1 cellular context compared by ENCODE assay signal in the genomic region with DNA sequence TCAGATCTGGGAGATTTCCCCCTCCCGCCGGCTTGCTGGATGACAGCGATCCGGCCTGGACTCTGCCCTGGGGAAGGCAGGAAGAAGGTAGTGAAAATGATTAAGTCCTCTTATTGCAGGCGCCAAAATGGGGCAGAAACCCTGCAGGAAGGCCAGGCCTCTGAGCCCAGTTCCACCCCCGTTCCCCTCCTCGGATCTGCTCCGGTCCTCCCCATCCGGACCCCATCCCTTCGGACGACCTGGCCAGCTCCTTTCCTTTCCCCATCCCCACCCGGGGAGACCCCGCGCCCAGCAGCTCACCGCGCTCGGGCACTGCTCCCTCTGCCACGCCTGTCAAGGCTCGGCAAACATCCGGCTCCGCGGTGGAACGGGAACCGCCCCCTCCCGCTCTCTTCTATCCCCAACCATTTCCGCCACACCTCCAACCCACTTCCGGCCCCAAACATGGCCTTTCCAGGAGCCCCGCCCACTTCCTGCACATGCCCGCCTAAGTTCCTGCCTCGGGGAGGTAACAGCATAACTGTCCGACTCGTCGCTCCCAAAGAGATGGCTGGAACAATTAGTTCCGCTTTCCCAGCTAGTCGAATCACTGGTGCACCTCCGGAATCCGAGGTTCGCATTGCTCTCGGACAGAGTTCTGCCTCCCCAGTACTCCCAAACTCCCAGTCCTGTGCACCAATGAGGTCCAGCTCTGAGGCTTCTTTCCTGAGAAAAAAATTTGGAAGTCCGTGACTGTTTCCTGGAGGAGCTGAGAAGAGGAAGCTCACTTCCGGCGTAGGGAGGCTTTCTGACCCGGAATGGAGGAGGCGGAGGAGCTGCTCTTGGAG.
TF ChIP-seq lines count a peak whose summit lies in the region.

A gene (minus strand): TSS at position 369 of the 827 bp plus-strand sequence. CDS start 4,512 bp downstream, outside the sequence.
A gene (plus strand): TSS at position 781 of the 827 bp plus-strand sequence. CDS start 17 bp downstream, at position 798.

TF ChIP-seq in K562, 482 proteins besides CTCF, POLR2A, EP300 and RAD21 (continued from another document and continues in another):
- TF ChIP-seq, protein P1, sequence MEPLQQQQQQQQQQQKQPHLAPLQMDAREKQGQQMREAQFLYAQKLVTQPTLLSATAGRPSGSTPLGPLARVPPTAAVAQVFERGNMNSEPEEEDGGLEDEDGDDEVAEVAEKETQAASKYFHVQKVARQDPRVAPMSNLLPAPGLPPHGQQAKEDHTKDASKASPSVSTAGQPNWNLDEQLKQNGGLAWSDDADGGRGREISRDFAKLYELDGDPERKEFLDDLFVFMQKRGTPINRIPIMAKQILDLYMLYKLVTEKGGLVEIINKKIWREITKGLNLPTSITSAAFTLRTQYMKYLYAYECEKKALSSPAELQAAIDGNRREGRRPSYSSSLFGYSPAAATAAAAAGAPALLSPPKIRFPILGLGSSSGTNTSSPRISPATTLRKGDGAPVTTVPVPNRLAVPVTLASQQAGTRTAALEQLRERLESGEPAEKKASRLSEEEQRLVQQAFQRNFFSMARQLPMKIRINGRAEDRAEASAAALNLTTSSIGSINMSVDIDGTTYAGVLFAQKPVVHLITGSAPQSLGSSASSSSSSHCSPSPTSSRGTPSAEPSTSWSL (CRISPR knock-in tag; IDR thresholded peaks at IDR 0.05; ENCODE audit: borderline replicate concordance) = no peak; the same call in 1 of the 2 replicates
- 0 out of 2 replicates have a peak, but pooled peaks have one; percentile 61 for TF ChIP-seq ZNF766 (CRISPR knock-in tag; conservative IDR thresholded peaks at IDR 0.05)
- TF ChIP-seq CHCHD3 (CRISPR knock-in tag; IDR thresholded peaks at IDR 0.05) = no peak
- TF ChIP-seq, protein P2, sequence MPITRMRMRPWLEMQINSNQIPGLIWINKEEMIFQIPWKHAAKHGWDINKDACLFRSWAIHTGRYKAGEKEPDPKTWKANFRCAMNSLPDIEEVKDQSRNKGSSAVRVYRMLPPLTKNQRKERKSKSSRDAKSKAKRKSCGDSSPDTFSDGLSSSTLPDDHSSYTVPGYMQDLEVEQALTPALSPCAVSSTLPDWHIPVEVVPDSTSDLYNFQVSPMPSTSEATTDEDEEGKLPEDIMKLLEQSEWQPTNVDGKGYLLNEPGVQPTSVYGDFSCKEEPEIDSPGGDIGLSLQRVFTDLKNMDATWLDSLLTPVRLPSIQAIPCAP (CRISPR knock-in tag; IDR thresholded peaks at IDR 0.05; ENCODE audit: borderline replicate concordance) = no peak
- no peak for TF ChIP-seq ZNF134 (CRISPR knock-in tag; conservative IDR thresholded peaks at IDR 0.05)
- no peak for TF ChIP-seq THRAP3 (IDR thresholded peaks at IDR 0.05; ENCODE audit: borderline replicate concordance)
- TF ChIP-seq ETS2 (tag; IDR thresholded peaks at IDR 0.05; ENCODE audit: borderline replicate concordance, poor library complexity, severe bottlenecking) = no peak
- TF ChIP-seq XRCC4 (IDR thresholded peaks at IDR 0.05; ENCODE audit: extremely low read depth, insufficient read depth, insufficient read length) = no peak
- no peak for TF ChIP-seq SAFB2 (IDR thresholded peaks at IDR 0.05; ENCODE audit: borderline replicate concordance, low read depth, low read length, severe bottlenecking)
- TF ChIP-seq, protein P3, sequence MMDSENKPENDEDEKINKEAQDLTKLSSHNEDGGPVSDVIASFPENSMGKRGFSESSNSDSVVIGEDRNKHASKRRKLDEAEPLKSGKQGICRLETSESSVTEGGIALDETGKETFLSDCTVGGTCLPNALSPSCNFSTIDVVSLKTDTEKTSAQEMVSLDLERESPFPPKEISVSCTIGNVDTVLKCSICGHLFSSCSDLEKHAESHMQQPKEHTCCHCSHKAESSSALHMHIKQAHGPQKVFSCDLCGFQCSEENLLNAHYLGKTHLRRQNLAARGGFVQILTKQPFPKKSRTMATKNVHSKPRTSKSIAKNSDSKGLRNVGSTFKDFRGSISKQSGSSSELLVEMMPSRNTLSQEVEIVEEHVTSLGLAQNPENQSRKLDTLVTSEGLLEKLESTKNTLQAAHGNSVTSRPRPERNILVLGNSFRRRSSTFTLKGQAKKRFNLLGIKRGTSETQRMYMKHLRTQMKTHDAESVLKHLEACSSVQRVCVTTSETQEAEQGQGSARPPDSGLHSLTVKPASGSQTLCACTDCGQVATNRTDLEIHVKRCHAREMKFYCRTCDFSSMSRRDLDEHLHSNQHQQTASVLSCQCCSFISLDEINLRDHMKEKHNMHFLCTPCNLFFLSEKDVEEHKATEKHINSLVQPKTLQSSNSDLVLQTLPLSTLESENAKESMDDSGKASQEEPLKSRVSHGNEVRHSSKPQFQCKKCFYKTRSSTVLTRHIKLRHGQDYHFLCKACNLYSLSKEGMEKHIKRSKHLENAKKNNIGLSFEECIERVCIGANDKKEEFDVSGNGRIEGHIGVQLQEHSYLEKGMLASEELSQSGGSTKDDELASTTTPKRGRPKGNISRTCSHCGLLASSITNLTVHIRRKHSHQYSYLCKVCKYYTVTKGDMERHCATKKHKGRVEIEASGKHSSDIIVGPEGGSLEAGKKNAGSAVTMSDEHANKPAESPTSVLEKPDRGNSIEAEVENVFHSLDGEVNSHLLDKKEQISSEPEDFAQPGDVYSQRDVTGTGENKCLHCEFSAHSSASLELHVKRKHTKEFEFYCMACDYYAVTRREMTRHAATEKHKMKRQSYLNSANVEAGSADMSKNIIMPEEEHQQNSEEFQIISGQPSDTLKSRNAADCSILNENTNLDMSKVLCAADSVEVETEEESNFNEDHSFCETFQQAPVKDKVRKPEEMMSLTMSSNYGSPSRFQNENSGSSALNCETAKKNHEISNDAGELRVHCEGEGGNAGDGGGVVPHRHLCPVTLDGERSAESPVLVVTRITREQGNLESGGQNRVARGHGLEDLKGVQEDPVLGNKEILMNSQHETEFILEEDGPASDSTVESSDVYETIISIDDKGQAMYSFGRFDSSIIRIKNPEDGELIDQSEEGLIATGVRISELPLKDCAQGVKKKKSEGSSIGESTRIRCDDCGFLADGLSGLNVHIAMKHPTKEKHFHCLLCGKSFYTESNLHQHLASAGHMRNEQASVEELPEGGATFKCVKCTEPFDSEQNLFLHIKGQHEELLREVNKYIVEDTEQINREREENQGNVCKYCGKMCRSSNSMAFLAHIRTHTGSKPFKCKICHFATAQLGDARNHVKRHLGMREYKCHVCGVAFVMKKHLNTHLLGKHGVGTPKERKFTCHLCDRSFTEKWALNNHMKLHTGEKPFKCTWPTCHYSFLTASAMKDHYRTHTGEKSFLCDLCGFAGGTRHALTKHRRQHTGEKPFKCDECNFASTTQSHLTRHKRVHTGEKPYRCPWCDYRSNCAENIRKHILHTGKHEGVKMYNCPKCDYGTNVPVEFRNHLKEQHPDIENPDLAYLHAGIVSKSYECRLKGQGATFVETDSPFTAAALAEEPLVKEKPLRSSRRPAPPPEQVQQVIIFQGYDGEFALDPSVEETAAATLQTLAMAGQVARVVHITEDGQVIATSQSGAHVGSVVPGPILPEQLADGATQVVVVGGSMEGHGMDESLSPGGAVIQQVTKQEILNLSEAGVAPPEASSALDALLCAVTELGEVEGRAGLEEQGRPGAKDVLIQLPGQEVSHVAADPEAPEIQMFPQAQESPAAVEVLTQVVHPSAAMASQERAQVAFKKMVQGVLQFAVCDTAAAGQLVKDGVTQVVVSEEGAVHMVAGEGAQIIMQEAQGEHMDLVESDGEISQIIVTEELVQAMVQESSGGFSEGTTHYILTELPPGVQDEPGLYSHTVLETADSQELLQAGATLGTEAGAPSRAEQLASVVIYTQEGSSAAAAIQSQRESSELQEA (IDR thresholded peaks at IDR 0.05; ENCODE audit: low read depth) = no peak
- peak; percentile 87; the same call in 1 of the 2 replicates for TF ChIP-seq NBN (IDR thresholded peaks at IDR 0.05; ENCODE audit: low read depth)
- peak; percentile 77 for TF ChIP-seq FOXM1 (IDR thresholded peaks at IDR 0.05; ENCODE audit: low read depth)
- TF ChIP-seq FOXM1 (CRISPR knock-in tag; IDR thresholded peaks at IDR 0.05; ENCODE audit: low read depth) = peak; percentile 68; the same call in 1 of the 2 replicates
- no peak for TF ChIP-seq NCOR1 (IDR thresholded peaks at IDR 0.05)
- TF ChIP-seq HDGF (IDR thresholded peaks at IDR 0.05) = no peak
- peak; percentile 65; the same call in 1 of the 2 replicates for TF ChIP-seq GTF2E2 (tag; IDR thresholded peaks at IDR 0.05)
- TF ChIP-seq, protein P4, sequence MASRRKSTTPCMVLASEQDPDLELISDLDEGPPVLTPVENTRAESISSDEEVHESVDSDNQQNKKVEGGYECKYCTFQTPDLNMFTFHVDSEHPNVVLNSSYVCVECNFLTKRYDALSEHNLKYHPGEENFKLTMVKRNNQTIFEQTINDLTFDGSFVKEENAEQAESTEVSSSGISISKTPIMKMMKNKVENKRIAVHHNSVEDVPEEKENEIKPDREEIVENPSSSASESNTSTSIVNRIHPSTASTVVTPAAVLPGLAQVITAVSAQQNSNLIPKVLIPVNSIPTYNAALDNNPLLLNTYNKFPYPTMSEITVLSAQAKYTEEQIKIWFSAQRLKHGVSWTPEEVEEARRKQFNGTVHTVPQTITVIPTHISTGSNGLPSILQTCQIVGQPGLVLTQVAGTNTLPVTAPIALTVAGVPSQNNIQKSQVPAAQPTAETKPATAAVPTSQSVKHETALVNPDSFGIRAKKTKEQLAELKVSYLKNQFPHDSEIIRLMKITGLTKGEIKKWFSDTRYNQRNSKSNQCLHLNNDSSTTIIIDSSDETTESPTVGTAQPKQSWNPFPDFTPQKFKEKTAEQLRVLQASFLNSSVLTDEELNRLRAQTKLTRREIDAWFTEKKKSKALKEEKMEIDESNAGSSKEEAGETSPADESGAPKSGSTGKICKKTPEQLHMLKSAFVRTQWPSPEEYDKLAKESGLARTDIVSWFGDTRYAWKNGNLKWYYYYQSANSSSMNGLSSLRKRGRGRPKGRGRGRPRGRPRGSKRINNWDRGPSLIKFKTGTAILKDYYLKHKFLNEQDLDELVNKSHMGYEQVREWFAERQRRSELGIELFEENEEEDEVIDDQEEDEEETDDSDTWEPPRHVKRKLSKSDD (conservative IDR thresholded peaks at IDR 0.05; ENCODE audit: low read length) = peak; percentile 64; the same call in 1 of the 2 replicates
- TF ChIP-seq, protein P5, sequence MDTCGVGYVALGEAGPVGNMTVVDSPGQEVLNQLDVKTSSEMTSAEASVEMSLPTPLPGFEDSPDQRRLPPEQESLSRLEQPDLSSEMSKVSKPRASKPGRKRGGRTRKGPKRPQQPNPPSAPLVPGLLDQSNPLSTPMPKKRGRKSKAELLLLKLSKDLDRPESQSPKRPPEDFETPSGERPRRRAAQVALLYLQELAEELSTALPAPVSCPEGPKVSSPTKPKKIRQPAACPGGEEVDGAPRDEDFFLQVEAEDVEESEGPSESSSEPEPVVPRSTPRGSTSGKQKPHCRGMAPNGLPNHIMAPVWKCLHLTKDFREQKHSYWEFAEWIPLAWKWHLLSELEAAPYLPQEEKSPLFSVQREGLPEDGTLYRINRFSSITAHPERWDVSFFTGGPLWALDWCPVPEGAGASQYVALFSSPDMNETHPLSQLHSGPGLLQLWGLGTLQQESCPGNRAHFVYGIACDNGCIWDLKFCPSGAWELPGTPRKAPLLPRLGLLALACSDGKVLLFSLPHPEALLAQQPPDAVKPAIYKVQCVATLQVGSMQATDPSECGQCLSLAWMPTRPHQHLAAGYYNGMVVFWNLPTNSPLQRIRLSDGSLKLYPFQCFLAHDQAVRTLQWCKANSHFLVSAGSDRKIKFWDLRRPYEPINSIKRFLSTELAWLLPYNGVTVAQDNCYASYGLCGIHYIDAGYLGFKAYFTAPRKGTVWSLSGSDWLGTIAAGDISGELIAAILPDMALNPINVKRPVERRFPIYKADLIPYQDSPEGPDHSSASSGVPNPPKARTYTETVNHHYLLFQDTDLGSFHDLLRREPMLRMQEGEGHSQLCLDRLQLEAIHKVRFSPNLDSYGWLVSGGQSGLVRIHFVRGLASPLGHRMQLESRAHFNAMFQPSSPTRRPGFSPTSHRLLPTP (IDR thresholded peaks at IDR 0.05; ENCODE audit: borderline replicate concordance, extremely low read depth, insufficient read length) = no peak
- TF ChIP-seq MCM5 (IDR thresholded peaks at IDR 0.05; ENCODE audit: low read depth) = no peak
- no peak for TF ChIP-seq NR4A1 (CRISPR knock-in tag; IDR thresholded peaks at IDR 0.05)
- TF ChIP-seq NR4A1 (tag; IDR thresholded peaks at IDR 0.05) = peak; percentile 71
- peak; percentile 73 for TF ChIP-seq ELF4 (CRISPR knock-in tag; IDR thresholded peaks at IDR 0.05)
- TF ChIP-seq BCL6 (CRISPR knock-in tag; IDR thresholded peaks at IDR 0.05) = no peak
- TF ChIP-seq BCOR (IDR thresholded peaks at IDR 0.05) = no peak; the same call in 1 of the 2 replicates
- TF ChIP-seq, protein P6, sequence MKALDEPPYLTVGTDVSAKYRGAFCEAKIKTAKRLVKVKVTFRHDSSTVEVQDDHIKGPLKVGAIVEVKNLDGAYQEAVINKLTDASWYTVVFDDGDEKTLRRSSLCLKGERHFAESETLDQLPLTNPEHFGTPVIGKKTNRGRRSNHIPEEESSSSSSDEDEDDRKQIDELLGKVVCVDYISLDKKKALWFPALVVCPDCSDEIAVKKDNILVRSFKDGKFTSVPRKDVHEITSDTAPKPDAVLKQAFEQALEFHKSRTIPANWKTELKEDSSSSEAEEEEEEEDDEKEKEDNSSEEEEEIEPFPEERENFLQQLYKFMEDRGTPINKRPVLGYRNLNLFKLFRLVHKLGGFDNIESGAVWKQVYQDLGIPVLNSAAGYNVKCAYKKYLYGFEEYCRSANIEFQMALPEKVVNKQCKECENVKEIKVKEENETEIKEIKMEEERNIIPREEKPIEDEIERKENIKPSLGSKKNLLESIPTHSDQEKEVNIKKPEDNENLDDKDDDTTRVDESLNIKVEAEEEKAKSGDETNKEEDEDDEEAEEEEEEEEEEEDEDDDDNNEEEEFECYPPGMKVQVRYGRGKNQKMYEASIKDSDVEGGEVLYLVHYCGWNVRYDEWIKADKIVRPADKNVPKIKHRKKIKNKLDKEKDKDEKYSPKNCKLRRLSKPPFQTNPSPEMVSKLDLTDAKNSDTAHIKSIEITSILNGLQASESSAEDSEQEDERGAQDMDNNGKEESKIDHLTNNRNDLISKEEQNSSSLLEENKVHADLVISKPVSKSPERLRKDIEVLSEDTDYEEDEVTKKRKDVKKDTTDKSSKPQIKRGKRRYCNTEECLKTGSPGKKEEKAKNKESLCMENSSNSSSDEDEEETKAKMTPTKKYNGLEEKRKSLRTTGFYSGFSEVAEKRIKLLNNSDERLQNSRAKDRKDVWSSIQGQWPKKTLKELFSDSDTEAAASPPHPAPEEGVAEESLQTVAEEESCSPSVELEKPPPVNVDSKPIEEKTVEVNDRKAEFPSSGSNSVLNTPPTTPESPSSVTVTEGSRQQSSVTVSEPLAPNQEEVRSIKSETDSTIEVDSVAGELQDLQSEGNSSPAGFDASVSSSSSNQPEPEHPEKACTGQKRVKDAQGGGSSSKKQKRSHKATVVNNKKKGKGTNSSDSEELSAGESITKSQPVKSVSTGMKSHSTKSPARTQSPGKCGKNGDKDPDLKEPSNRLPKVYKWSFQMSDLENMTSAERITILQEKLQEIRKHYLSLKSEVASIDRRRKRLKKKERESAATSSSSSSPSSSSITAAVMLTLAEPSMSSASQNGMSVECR (CRISPR knock-in tag; IDR thresholded peaks at IDR 0.05) = peak; percentile 96
- TF ChIP-seq RCOR1 (IDR thresholded peaks at IDR 0.05; ENCODE audit: borderline replicate concordance in 1 of 2, low read depth in 2 of 2, low read length in 2 of 2) = peak in 1 of 2 experiments; percentile 36; a peak in 1 of 4 replicates
- peak; percentile 86 to 96 for TF ChIP-seq FOXA3 (CRISPR knock-in tag; conservative IDR thresholded peaks at IDR 0.05 in 1 of 2, IDR thresholded peaks at IDR 0.05 in 1 of 2)
- TF ChIP-seq FOXK2 (conservative IDR thresholded peaks at IDR 0.05 in 1 of 2, IDR thresholded peaks at IDR 0.05 in 1 of 2; ENCODE audit: low read depth in 2 of 2) = peak; percentile 93
